Comparison of ENCODE assay signal across 8 cellular contexts in the genomic region with DNA sequence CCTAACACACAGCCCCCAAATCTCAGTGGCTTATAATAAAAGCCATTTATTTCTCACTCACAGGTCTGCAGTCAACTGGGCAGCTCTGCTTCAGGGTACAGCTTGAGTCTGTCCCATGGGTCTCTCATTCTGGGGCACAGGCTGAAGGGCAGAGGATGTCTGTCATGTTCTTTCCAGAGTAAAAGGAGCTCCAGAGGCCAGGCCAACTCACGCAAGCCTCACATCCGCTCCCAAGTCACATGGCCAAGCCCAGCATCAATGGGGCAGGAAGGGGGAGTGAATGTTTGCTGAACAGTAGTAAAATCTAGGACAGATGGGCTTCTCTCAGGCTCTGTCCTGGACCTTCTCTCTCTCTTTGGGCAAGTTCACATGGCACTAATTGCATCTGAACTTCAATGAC. TPM values are rescaled to one million over a fixed set of nuclear protein-coding genes. Genes with fewer than 3 reads are reported as not detected.
A peak's percentile ranks its signal among the peaks of the same experiment; 100 is the strongest.
DNase-seq lines count a peak whose midpoint lies in the region; ATAC-seq and TF ChIP-seq lines count a peak whose summit lies in the region.

No MANE protein-coding gene starts in this region.

- H3K4me3 Mint-ChIP-seq in CD14-positive monocyte = no peak overlapping the region

- peaks cover 33% of the 10 kb centered on the region for H3K4me1 Mint-ChIP-seq in CD14-positive monocyte

- peaks cover 0 to 2% of the 10 kb centered on the region in 2 donors for H3K36me3 Mint-ChIP-seq in CD14-positive monocyte

- H4K20me1 ChIP-seq in BLaER1 = no peaks in the 10 kb centered on the region

- H3K27me3 Mint-ChIP-seq in CD14-positive monocyte (ENCODE audit: low read depth in 3 of 3) = peaks cover 2 to 14% (median 13%) of the 10 kb centered on the region in 3 donors

- TF ChIP-seq CTCF in coronary artery (IDR thresholded peaks at IDR 0.05) (no peak), CD14-positive monocyte (IDR thresholded peaks at IDR 0.05) (no peak)

- no peaks in the 10 kb centered on the region for H3K27me3 ChIP-seq in BLaER1

- ATAC-seq in HG03457 (IDR thresholded peaks at IDR 0.05; ENCODE audit: unreplicated experiment) (no peak), HG02642 (IDR thresholded peaks at IDR 0.05; ENCODE audit: poor library complexity, unreplicated experiment) (no peak), HG02678 (IDR thresholded peaks at IDR 0.05; ENCODE audit: unreplicated experiment) (no peak)

- H3K27ac ChIP-seq in BLaER1 = peak overlapping the region; percentile 21; the same call in 1 of the 2 replicates
- H3K27ac ChIP-seq in coronary artery = no peak overlapping the region

- H3K4me2 ChIP-seq in BLaER1 = peak overlapping the region; percentile 48

- H3K36me3 ChIP-seq in BLaER1 = no peaks in the 10 kb centered on the region

- no peak overlapping the region for H3K4me3 ChIP-seq in BLaER1
- H3K4me3 ChIP-seq in coronary artery = no peak overlapping the region

- H3K9ac ChIP-seq in BLaER1 = no peak overlapping the region

- no peak overlapping the region for H3K27ac Mint-ChIP-seq in CD14-positive monocyte

- H3K9me3 ChIP-seq in BLaER1 = no peaks in the 10 kb centered on the region

- peaks cover 52% of the 10 kb centered on the region for H3K4me1 ChIP-seq in BLaER1

- DNase-seq in NCI-H510A (lab: John Stamatoyannopoulos, UW) (peak; percentile 27), coronary artery (ENCODE audit: low spot score) (peak; percentile 70), midbrain (lab: John Stamatoyannopoulos, UW) (peak; percentile 29), CD14-positive monocyte (ENCODE audit: low spot score) (no peak)

- peaks cover 0 to 2% (median 0%) of the 10 kb centered on the region in 7 donors for H3K9me3 Mint-ChIP-seq in CD14-positive monocyte

- intact Hi-C loops in CD14-positive monocyte (cut with micrococcal nuclease) = no loop called here

RNA-seq across cellular contexts. Expression of gene SSBP3, which starts 7.1 kb away (rescaled TPM):
- polyA plus RNA-seq in CD14-positive monocyte = 1 to 10 TPM; 4.1 to 4.3 TPM
